ENCODE assay signal across 8 cellular contexts in the genomic region with DNA sequence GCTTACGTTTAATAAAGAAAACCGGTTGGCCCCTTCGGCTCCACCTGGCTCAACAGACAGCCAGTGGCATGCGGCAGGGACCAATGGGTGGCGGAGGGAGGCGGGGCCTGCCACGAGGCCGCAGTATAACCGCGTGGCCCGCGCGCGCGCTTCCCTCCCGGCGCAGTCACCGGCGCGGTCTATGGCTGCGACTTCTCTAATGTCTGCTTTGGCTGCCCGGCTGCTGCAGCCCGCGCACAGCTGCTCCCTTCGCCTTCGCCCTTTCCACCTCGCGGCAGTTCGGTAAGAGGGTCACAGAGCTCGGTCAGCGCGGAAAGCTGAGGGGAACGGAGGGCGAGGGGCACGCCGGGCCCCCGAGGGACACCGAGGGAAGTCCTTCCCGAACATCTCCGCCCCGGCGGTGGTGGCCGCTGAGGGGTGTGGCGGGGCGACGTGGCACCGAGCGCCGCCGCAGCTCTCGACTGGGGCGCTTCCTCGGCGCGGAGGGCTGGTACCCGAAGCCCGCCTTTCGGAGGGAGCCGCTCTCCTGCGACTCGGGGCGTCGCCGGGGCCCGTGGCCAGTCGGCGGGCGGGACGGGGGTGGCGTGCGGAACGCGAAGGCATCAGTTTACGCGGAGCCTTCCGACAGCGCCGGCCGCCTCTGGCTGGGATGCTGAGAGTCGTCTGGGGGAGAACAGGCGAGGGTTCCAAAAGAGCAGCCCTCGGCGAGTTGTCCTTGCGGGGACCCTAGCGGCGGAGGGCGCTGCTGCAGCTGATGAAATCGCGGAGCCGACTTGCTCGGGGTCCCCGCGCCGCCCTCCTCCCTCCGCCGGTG. TPM values are rescaled to one million over a fixed set of nuclear protein-coding genes. Genes with fewer than 3 reads are reported as not detected.
DNase-seq lines count a peak whose midpoint lies in the region; ATAC-seq, FAIRE-seq and TF ChIP-seq lines count a peak whose summit lies in the region.

A gene (plus strand): TSS at position 155 of the 814 bp plus-strand sequence. CDS start 27 bp downstream, at position 182.

- DNase-seq in Caco-2 (peak; percentile 98), HTR-8/SVneo (ENCODE audit: insufficient read length, low spot score) (peak; percentile 99), NOMO-1 treated with DMSO at 0.1 percent for 48 hours (lab: John Stamatoyannopoulos, UW; ENCODE audit: unreplicated experiment) (peak; percentile 97), mesenteric fat pad (ENCODE audit: low spot score) (peak; percentile 96)
- peak; percentile 84 to 85 for DNase-seq in activated CD8-positive, alpha-beta memory T cell treated with anti-CD3 and anti-CD28 coated beads for 4 hours (ENCODE audit: low read depth in 2 of 2)
- peak; percentile 70 for DNase-seq in stimulated activated CD8-positive, alpha-beta memory T cell treated with anti-CD3 and anti-CD28 coated beads, Interleukin-15, amount 100 ng/mL, for 24 hours (ENCODE audit: low read depth)

- H3K27ac Mint-ChIP-seq in Caco-2 (ENCODE audit: unreplicated experiment) = peak within 1 kb of the TSS; percentile 100

- peak; percentile 90 for TF ChIP-seq CTCF in Caco-2 (IDR thresholded peaks at IDR 0.05; ENCODE audit: insufficient read depth in 1 of 2, low read depth in 1 of 2, low read length in 1 of 2, severe bottlenecking in 1 of 2, unreplicated experiment in 1 of 2)

- H3K27me3 ChIP-seq in Caco-2 (replicated peaks; ENCODE audit: control insufficient read depth, insufficient read depth, low read length) = no peaks in the 10 kb centered on the region
- H3K27me3 ChIP-seq in endocrine pancreas (ENCODE audit: control insufficient read depth, insufficient read depth, low read length) = no peaks in the 10 kb centered on the region

- no peaks in the 10 kb centered on the region for H3K27me3 Mint-ChIP-seq in Caco-2 (ENCODE audit: insufficient read depth, unreplicated experiment)

- H3K9me3 ChIP-seq in Caco-2 (no peaks in the 10 kb centered on the region), endocrine pancreas (ENCODE audit: control insufficient read depth, low read length) (no peaks in the 10 kb centered on the region)

- POLR2A ChIA-PET in Caco-2 (lab: Charles Lee) = interaction anchor here (0.6 to 2.1 kb wide), 3 partner anchors 9 to 76 kb away, joined by 3 to 19 read pairs (median 6); a partner anchor contains a TSS

- BruUV-seq in Caco-2 (replicated peaks; lab: Mats Ljungman, UMichigan) = no TSS peak

- H3K4me3 ChIP-seq in Caco-2 (ENCODE audit: low read depth, low read length) (peak within 1 kb of the TSS; percentile 80), endocrine pancreas (ENCODE audit: control insufficient read depth, insufficient read depth, low read length) (peak within 1 kb of the TSS; percentile 27)

- FAIRE-seq in HTR-8/SVneo (lab: Jason Lieb, UNC) = peak; percentile 88

- H3K4me1 ChIP-seq in Caco-2 (peaks cover 12% of the 10 kb centered on the region), endocrine pancreas (ENCODE audit: control insufficient read depth, insufficient read depth, low read length) (no peaks in the 10 kb centered on the region)

- peaks cover 58% of the 10 kb centered on the region for H3K36me3 Mint-ChIP-seq in Caco-2 (ENCODE audit: insufficient read depth, unreplicated experiment)

- H3K4me1 Mint-ChIP-seq in Caco-2 (ENCODE audit: low read depth, unreplicated experiment) = peaks cover 26% of the 10 kb centered on the region

- H3K9me3 Mint-ChIP-seq in Caco-2 (ENCODE audit: unreplicated experiment) = no peaks in the 10 kb centered on the region

- H3K9ac ChIP-seq in endocrine pancreas (ENCODE audit: control insufficient read depth, insufficient read depth, low read length) = peak within 1 kb of the TSS; percentile 73

- ATAC-seq in GM21367 (IDR thresholded peaks at IDR 0.05; ENCODE audit: unreplicated experiment) = peak; percentile 76

- H3K36me3 ChIP-seq in Caco-2 (ENCODE audit: control insufficient read depth, insufficient read depth, low read length) = no peaks in the 10 kb centered on the region
- no peaks in the 10 kb centered on the region for H3K36me3 ChIP-seq in endocrine pancreas (ENCODE audit: control insufficient read depth, insufficient read depth, low read length)

- CTCF ChIA-PET in Caco-2 (lab: Charles Lee) = interaction anchor here (1.3 kb wide), 1 partner anchor 20 kb away, joined by 7 read pairs; a partner anchor contains a TSS

- peak within 1 kb of the TSS; percentile 91 for H3K4me3 Mint-ChIP-seq in Caco-2 (ENCODE audit: unreplicated experiment)

- intact Hi-C loops in Caco-2 (cut with micrococcal nuclease; ENCODE audit: unreplicated experiment) = loop anchor here (1.0 to 2.0 kb wide), 2 partner anchors 20 to 50 kb away; a partner anchor contains a TSS

RNA-seq across cellular contexts. Expression of the gene that starts here (rescaled TPM):
- total RNA-seq in Caco-2 (2022) = 416 and 470 TPM in 2 replicates
- 47.4 TPM for total RNA-seq in mesenteric fat pad

Comparison
In these comparisons a context has a peak if more than half of its experiments do, and no peak if none do; other contexts are left out.
1. Peak in every context shown above with its lines: DNase-seq, ATAC-seq and H3K4me3 ChIP-seq.